Comparison of ENCODE assay signal across 1 cellular context in genomic region chr18:48859311-48860275, GRCh38.
TF ChIP-seq lines count a peak whose summit lies in the region.

No MANE protein-coding gene starts in this region.

TF ChIP-seq in GM23338, 12 proteins besides CTCF, POLR2A, EP300 and RAD21 (continued from another document):
- TF ChIP-seq CREB1 (CRISPR knock-in tag; IDR thresholded peaks at IDR 0.05; ENCODE audit: low read depth), result no peak
- no peak for TF ChIP-seq STAT1 (IDR thresholded peaks at IDR 0.05; ENCODE audit: unreplicated experiment)
- no peak for TF ChIP-seq JUNB (IDR thresholded peaks at IDR 0.05; ENCODE audit: unreplicated experiment)
- no peak for TF ChIP-seq ZNF462 (CRISPR knock-in tag; IDR thresholded peaks at IDR 0.05)
